Comparison of ENCODE assay signal across 1 cellular context in genomic region chr3:143433787-143434378, GRCh38.
TF ChIP-seq lines count a peak whose summit lies in the region.

No MANE protein-coding gene starts in this region.

TF ChIP-seq in IMR-90, 13 proteins besides CTCF, POLR2A, EP300 and RAD21 (continued from another document):
- TF ChIP-seq RFX5 (IDR thresholded peaks at IDR 0.05; ENCODE audit: low read depth, low read length) (no peak), MXI1 (IDR thresholded peaks at IDR 0.05; ENCODE audit: borderline replicate concordance, low read depth, low read length) (no peak), NFE2L2 (IDR thresholded peaks at IDR 0.05; ENCODE audit: low read depth, low read length) (no peak), FOS (IDR thresholded peaks at IDR 0.05; ENCODE audit: low read depth, low read length) (no peak), RCOR1 (IDR thresholded peaks at IDR 0.05; ENCODE audit: insufficient replicate concordance, low read length) (no peak)
